ENCODE assay signal across 11 cellular contexts in the genomic region with DNA sequence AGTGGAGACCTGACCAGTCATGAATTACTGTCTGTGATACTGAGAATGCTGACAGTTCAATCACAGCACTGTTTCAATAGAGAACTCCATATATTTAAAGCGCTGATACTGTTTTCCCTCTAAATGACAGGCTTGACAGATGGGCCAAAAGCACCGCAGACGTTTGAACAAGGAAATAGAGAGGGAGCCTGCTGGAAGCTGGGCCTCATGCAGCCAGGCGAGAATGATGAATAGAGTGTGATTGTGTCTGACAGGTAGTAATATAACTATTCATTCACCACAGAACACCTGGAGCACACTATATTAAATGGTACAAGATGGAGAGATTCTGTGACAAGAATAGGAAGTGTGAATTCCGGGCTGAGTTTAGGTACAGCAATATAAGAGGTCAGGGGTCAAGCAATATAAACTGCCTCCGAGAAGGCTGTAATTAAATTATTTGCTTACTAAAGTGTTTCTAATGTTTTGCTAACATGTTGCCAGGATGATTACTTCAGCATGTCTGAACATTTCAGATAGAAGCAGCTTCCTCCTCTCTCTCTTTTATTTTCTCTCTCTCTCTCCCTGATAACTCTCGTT.
DNase-seq lines count a peak whose midpoint lies in the region; ATAC-seq and TF ChIP-seq lines count a peak whose summit lies in the region.
"Had no signal": no experiment of that assay in that cellular context is flagged by ENCODE, and none has a peak within 500 bp of the region (broad histone marks: within the 10 kb centered on the region; RNA-seq: fewer than 3 reads in every experiment).

No MANE protein-coding gene starts in this region.

- H3K4me3 ChIP-seq in BE2C (ENCODE audit: low read depth, low read length): no peak overlapping the region
- H3K4me3 ChIP-seq in right atrium auricular region: no peak overlapping the region
- H3K4me3 ChIP-seq: uterus had no signal

- POLR2A ChIA-PET in naive thymus-derived CD8-positive, alpha-beta T cell (lab: Charles Lee): no interaction called here

- H3K4me1 ChIP-seq in BE2C (peaks cover 11% of the 10 kb centered on the region), right atrium auricular region (peaks cover 0 to 59% of the 10 kb centered on the region in 2 donors)
- H3K4me1 ChIP-seq: uterus had no signal

- peak overlapping the region; percentile 29 to 73 for H3K27ac ChIP-seq in right atrium auricular region

- H3K36me3 ChIP-seq in BE2C: no peaks in the 10 kb centered on the region
- H3K36me3 ChIP-seq in right atrium auricular region: no peaks in the 10 kb centered on the region
- H3K36me3 ChIP-seq: uterus had no signal

- no peak for ATAC-seq in GM19397 (IDR thresholded peaks at IDR 0.05; ENCODE audit: unreplicated experiment)
- ATAC-seq in naive thymus-derived CD8-positive, alpha-beta T cell: no peak

- DNase-seq in BE2C (peak; percentile 19), NCI-H128 (lab: John Stamatoyannopoulos, UW; ENCODE audit: unreplicated experiment) (peak; percentile 26), NCI-H82 (lab: John Stamatoyannopoulos, UW) (peak; percentile 78), right atrium auricular region (ENCODE audit: low spot score) (no peak), HFFc6 (no peak), GM10266 (ENCODE audit: extremely low spot score) (no peak)
- no peak for DNase-seq in naive thymus-derived CD8-positive, alpha-beta T cell
- DNase-seq: activated B cell treated with CpG ODN at 0.5 μM for 24 hours; NK-92 treated with Interleukin-12 subunit alpha and Interleukin-12 subunit beta, amount 100 ng/mL, for 24 hours; uterus had no signal

- H3K9me3 ChIP-seq in BE2C (no peaks in the 10 kb centered on the region), right atrium auricular region (no peaks in the 10 kb centered on the region)
- H3K9me3 ChIP-seq: uterus had no signal

- H3K27me3 ChIP-seq in BE2C: no peaks in the 10 kb centered on the region
- H3K27me3 ChIP-seq in right atrium auricular region: no peaks in the 10 kb centered on the region
- H3K27me3 ChIP-seq: uterus had no signal

- no peaks in the 10 kb centered on the region for H3K36me3 Mint-ChIP-seq in naive thymus-derived CD8-positive, alpha-beta T cell
- no peaks in the 10 kb centered on the region for H3K36me3 Mint-ChIP-seq in HFFc6 (ENCODE audit: low read depth)

- H3K4me3 Mint-ChIP-seq in naive thymus-derived CD8-positive, alpha-beta T cell: no peak overlapping the region
- no peak overlapping the region for H3K4me3 Mint-ChIP-seq in HFFc6
- H3K4me3 Mint-ChIP-seq: activated B cell treated with CpG ODN at 0.5 μM for 24 hours had no signal

- peaks cover 0 to 3% (median 0%) of the 10 kb centered on the region in 4 donors for H3K4me1 Mint-ChIP-seq in naive thymus-derived CD8-positive, alpha-beta T cell
- H3K4me1 Mint-ChIP-seq in HFFc6 (ENCODE audit: low read depth): peaks cover 56% of the 10 kb centered on the region

- H3K9me3 Mint-ChIP-seq in naive thymus-derived CD8-positive, alpha-beta T cell: peaks cover 0 to 6% (median 0%) of the 10 kb centered on the region in 9 donors
- no peaks in the 10 kb centered on the region for H3K9me3 Mint-ChIP-seq in HFFc6
- H3K9me3 Mint-ChIP-seq: activated B cell treated with CpG ODN at 0.5 μM for 24 hours had no signal

- peaks cover 0 to 4% (median 0%) of the 10 kb centered on the region in 5 donors for H3K27me3 Mint-ChIP-seq in naive thymus-derived CD8-positive, alpha-beta T cell
- no peaks in the 10 kb centered on the region for H3K27me3 Mint-ChIP-seq in HFFc6 (ENCODE audit: insufficient read depth)
- H3K27me3 Mint-ChIP-seq: activated B cell treated with CpG ODN at 0.5 μM for 24 hours had no signal

- TF ChIP-seq CTCF in BE2C (IDR thresholded peaks at IDR 0.05; ENCODE audit: low read depth, low read length) (no peak), right atrium auricular region (IDR thresholded peaks at IDR 0.05) (no peak), HFFc6 (IDR thresholded peaks at IDR 0.05) (no peak), GM10266 (IDR thresholded peaks at IDR 0.05; ENCODE audit: control insufficient read depth, insufficient read depth, low read depth, missing control alignments) (no peak)

- H3K27ac Mint-ChIP-seq in naive thymus-derived CD8-positive, alpha-beta T cell: no peak overlapping the region
- H3K27ac Mint-ChIP-seq in HFFc6: no peak overlapping the region; the same call in 1 of the 2 replicates
- H3K27ac Mint-ChIP-seq: activated B cell treated with CpG ODN at 0.5 μM for 24 hours had no signal

Comparison
In these comparisons a context has a peak if more than half of its experiments do, and no peak if none do; other contexts are left out.
1. DNase-seq: peak in BE2C (single experiment), NCI-H128 (single experiment) and NCI-H82 (single experiment); none in right atrium auricular region (single experiment), naive thymus-derived CD8-positive, alpha-beta T cell (0 of 10), HFFc6 (single experiment) and GM10266 (single experiment).